Comparison of ENCODE assay signal across 9 cellular contexts in the genomic region with DNA sequence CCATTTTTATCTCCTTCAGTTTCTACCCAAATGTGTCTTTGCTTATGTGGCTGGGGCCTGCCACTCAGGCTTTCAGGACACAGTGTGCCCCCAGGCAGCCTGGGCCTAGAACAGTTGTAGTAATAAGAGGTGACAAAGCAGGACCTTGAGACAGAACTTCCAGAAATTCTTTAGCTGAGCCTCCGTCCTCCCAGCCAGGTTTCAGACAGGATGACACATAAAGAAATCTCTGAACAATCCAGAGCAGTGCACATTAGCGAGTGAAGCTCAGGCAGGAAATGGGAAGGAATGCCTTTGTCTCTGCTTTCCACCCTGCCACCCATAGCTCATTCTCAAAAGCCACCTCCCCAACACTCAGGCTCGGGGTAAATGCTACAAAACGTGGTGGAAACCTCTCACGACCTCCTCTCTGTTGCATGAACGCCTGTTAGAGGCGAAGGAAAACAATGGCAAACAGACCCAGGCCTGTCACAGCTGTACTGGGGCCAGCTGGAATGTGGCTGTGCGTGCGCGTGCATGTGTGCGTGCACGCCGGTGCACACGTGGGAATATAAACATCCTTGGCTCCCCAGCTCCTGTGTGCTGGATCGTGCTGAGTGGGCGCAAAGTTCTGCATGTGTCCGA.
DNase-seq lines count a peak whose midpoint lies in the region; ATAC-seq lines count a peak whose summit lies in the region.
"Had no signal": no experiment of that assay in that cellular context is flagged by ENCODE, and none has a peak within 500 bp of the region (broad histone marks: within the 10 kb centered on the region; RNA-seq: fewer than 3 reads in every experiment).

No MANE protein-coding gene starts in this region.

- H3K4me2 ChIP-seq in GM23248 (ENCODE audit: unreplicated experiment): peak overlapping the region; percentile 21

- peaks cover 40% of the 10 kb centered on the region for H3F3A ChIP-seq in GM23248 (ENCODE audit: insufficient read depth)

- peak overlapping the region; percentile 34 for H3K4me3 Mint-ChIP-seq in activated T-helper 1 cell treated with anti-CD3 and anti-CD28 coated beads, Interleukin-12 subunit alpha, Interleukin-12 subunit beta, Interleukin-2, Interleukin-4 antibody, amounts not matched to agents 30 ng/mL and 10 ng/mL and 1 ng/mL, durations not matched to agents 14 hours and 24 hours and 36 hours

- no peaks in the 10 kb centered on the region for H3K79me2 ChIP-seq in GM23248 (ENCODE audit: insufficient read depth)

- H3K9me3 Mint-ChIP-seq in activated T-helper 1 cell treated with anti-CD3 and anti-CD28 coated beads, Interleukin-12 subunit alpha, Interleukin-12 subunit beta, Interleukin-2, Interleukin-4 antibody, amounts not matched to agents 30 ng/mL and 10 ng/mL and 1 ng/mL, durations not matched to agents 14 hours and 24 hours and 36 hours: no peaks in the 10 kb centered on the region

- peak overlapping the region; percentile 53 for H3K9ac ChIP-seq in GM23248

- H3K36me3 ChIP-seq in GM23248 (ENCODE audit: low read depth): no peaks in the 10 kb centered on the region

- intact Hi-C loops in activated T-helper 1 cell treated with anti-CD3 and anti-CD28 coated beads, Interleukin-12 subunit alpha, Interleukin-12 subunit beta, Interleukin-2, Interleukin-4 antibody, amounts not matched to agents 30 ng/mL and 10 ng/mL and 1 ng/mL, durations not matched to agents 14 hours and 24 hours and 36 hours (cut with micrococcal nuclease): no loop called here

- no peaks in the 10 kb centered on the region for H3K27me3 ChIP-seq in GM23248 (replicated peaks; ENCODE audit: insufficient read depth)

- no peaks in the 10 kb centered on the region for H3K9me2 ChIP-seq in GM23248 (ENCODE audit: insufficient read depth)

- H3K9me3 ChIP-seq in GM23248 (ENCODE audit: low read depth): no peaks in the 10 kb centered on the region

- H3K27ac ChIP-seq in GM23248: peak overlapping the region; percentile 74

- WGBS in GM23248 (ENCODE audit: low coverage in 1 of 2, low lambda C conversion rate in 2 of 2, missing lambda C conversion rate in 2 of 2), 2 experiments: 32 to 36% methylated on average over 17 of the region's 17 CpGs

- no peaks in the 10 kb centered on the region for H3K36me3 Mint-ChIP-seq in activated T-helper 1 cell treated with anti-CD3 and anti-CD28 coated beads, Interleukin-12 subunit alpha, Interleukin-12 subunit beta, Interleukin-2, Interleukin-4 antibody, amounts not matched to agents 30 ng/mL and 10 ng/mL and 1 ng/mL, durations not matched to agents 14 hours and 24 hours and 36 hours (ENCODE audit: low read depth)

- DNase-seq in AG20443 (ENCODE audit: low spot score) (peak; percentile 74), GM23248 (peak; percentile 85), lung microvascular endothelial cell (ENCODE audit: low read depth in 2 of 2) (peak; percentile 66 to 89), GOT3 (lab: John Stamatoyannopoulos, UW) (no peak), HuH-7.5 (ENCODE audit: low spot score) (no peak), DMS79 treated with DMSO at 0.1 percent for 48 hours (lab: John Stamatoyannopoulos, UW) (no peak)
- no peak for DNase-seq in activated T-helper 1 cell treated with anti-CD3 and anti-CD28 coated beads, Interleukin-12 subunit alpha, Interleukin-12 subunit beta, Interleukin-2, Interleukin-4 antibody, amounts not matched to agents 30 ng/mL and 10 ng/mL and 1 ng/mL, durations not matched to agents 14 hours and 24 hours and 36 hours (ENCODE audit: low spot score)

- H3K27ac Mint-ChIP-seq in activated T-helper 1 cell treated with anti-CD3 and anti-CD28 coated beads, Interleukin-12 subunit alpha, Interleukin-12 subunit beta, Interleukin-2, Interleukin-4 antibody, amounts not matched to agents 30 ng/mL and 10 ng/mL and 1 ng/mL, durations not matched to agents 14 hours and 24 hours and 36 hours: peak overlapping the region; percentile 13

- H3K4me1 Mint-ChIP-seq in activated T-helper 1 cell treated with anti-CD3 and anti-CD28 coated beads, Interleukin-12 subunit alpha, Interleukin-12 subunit beta, Interleukin-2, Interleukin-4 antibody, amounts not matched to agents 30 ng/mL and 10 ng/mL and 1 ng/mL, durations not matched to agents 14 hours and 24 hours and 36 hours (ENCODE audit: low read depth): peaks cover 27% of the 10 kb centered on the region

- peak overlapping the region; percentile 62 for H2AFZ ChIP-seq in GM23248

- no peaks in the 10 kb centered on the region for H4K20me1 ChIP-seq in GM23248 (ENCODE audit: insufficient read depth)

- ATAC-seq in GM21423 (IDR thresholded peaks at IDR 0.05; ENCODE audit: unreplicated experiment): no peak
- ATAC-seq: HCT116 had no signal

- in situ Hi-C loops in GM23248 (cut with MboI): no loop called here

- H3K4me1 ChIP-seq in GM23248 (ENCODE audit: insufficient read depth): peaks cover 33% of the 10 kb centered on the region

- H3K4me3 ChIP-seq in GM23248: no peak overlapping the region

- no peaks in the 10 kb centered on the region for H3K27me3 Mint-ChIP-seq in activated T-helper 1 cell treated with anti-CD3 and anti-CD28 coated beads, Interleukin-12 subunit alpha, Interleukin-12 subunit beta, Interleukin-2, Interleukin-4 antibody, amounts not matched to agents 30 ng/mL and 10 ng/mL and 1 ng/mL, durations not matched to agents 14 hours and 24 hours and 36 hours (ENCODE audit: insufficient read depth)

Comparison
In these comparisons a context has a peak if more than half of its experiments do, and no peak if none do; other contexts are left out.
1. DNase-seq: peak in AG20443 (single experiment), GM23248 (single experiment) and lung microvascular endothelial cell (2 of 2); none in activated T-helper 1 cell treated with anti-CD3 and anti-CD28 coated beads, Interleukin-12 subunit alpha, Interleukin-12 subunit beta, Interleukin-2, Interleukin-4 antibody, amounts not matched to agents 30 ng/mL and 10 ng/mL and 1 ng/mL, durations not matched to agents 14 hours and 24 hours and 36 hours (single experiment), GOT3 (single experiment), HuH-7.5 (single experiment) and DMS79 treated with DMSO at 0.1 percent for 48 hours (single experiment).